In genomic region chr11:129590030-129590752, GRCh38 we compare ENCODE assay signal across 21 cellular contexts.
DNase-seq lines count a peak whose midpoint lies in the region; ATAC-seq and TF ChIP-seq lines count a peak whose summit lies in the region.
"Had no signal": no experiment of that assay in that cellular context is flagged by ENCODE, and none has a peak within 500 bp of the region (broad histone marks: within the 10 kb centered on the region; RNA-seq: fewer than 3 reads in every experiment).

No MANE protein-coding gene starts in this region.

- TF ChIP-seq POLR2A in gastroesophageal sphincter (IDR thresholded peaks at IDR 0.05) = no peak

- H4K91ac ChIP-seq in H9 (ENCODE audit: insufficient read length, low read depth, low read length) = no peak overlapping the region

- no peak for TF ChIP-seq RAD21 in neural cell (conservative IDR thresholded peaks at IDR 0.05)

- H3K79me2 ChIP-seq in H9 (ENCODE audit: insufficient read depth, low read length) = no peaks in the 10 kb centered on the region
- H3K79me2 ChIP-seq in PC-3 (ENCODE audit: low read length) = no peaks in the 10 kb centered on the region
- no peaks in the 10 kb centered on the region for H3K79me2 ChIP-seq in neural cell (replicated peaks; ENCODE audit: insufficient read depth, low read length)

- CTCF ChIA-PET in PC-3 (lab: Charles Lee) = no interaction called here

- ATAC-seq in PC-3 (no peak), GM19463 (IDR thresholded peaks at IDR 0.05; ENCODE audit: unreplicated experiment) (no peak), gastroesophageal sphincter (no peak)
- ATAC-seq in stimulated activated effector memory CD8-positive, alpha-beta T cell treated with anti-CD3 and anti-CD28 coated beads, Interleukin-12 subunit alpha, Interleukin-12 subunit beta, amount 100 ng/mL, for 72 hours = no peak
- ATAC-seq: Panc1 had no signal

- WGBS in H9 (ENCODE audit: extremely low coverage, insufficient read length, low lambda C conversion rate) = no CpG with 5 or more reads among the region's 10 CpGs
- 58 to 61% methylated on average over 10 of the region's 10 CpGs for WGBS in esophagus, 2 donors
- WGBS in gastroesophageal sphincter (ENCODE audit: low coverage in 1 of 2), 2 donors = 55 to 67% methylated on average over 1 to 7 of the region's 10 CpGs

- no peak overlapping the region for H3K4ac ChIP-seq in H9 (ENCODE audit: low read depth, low read length)

- no peak overlapping the region for H3K27ac Mint-ChIP-seq in H9
- H3K27ac Mint-ChIP-seq in stimulated activated effector memory CD8-positive, alpha-beta T cell treated with anti-CD3 and anti-CD28 coated beads, Interleukin-12 subunit alpha, Interleukin-12 subunit beta, amount 100 ng/mL, for 72 hours = no peak overlapping the region
- H3K27ac Mint-ChIP-seq: CD4-positive, alpha-beta memory T cell; HFFc6 had no signal

- no peaks in the 10 kb centered on the region for H3K9me3 ChIP-seq in H9 (ENCODE audit: control insufficient read depth, low read depth, low read length)
- H3K9me3 ChIP-seq in PC-3 (ENCODE audit: low read length) = no peaks in the 10 kb centered on the region
- H3K9me3 ChIP-seq in esophagus (ENCODE audit: control insufficient read depth in 2 of 2, insufficient read depth in 1 of 2, low read depth in 1 of 2, low read length in 1 of 2) = no peaks in the 10 kb centered on the region
- H3K9me3 ChIP-seq in neural cell (ENCODE audit: low read length) = no peaks in the 10 kb centered on the region
- no peaks in the 10 kb centered on the region for H3K9me3 ChIP-seq in gastroesophageal sphincter
- H3K9me3 ChIP-seq: BLaER1 treated with 17β-estradiol and CSF1 and Interleukin-3, amounts not matched to agents 10 nM and 100 nM; Caco-2 had no signal

- no peaks in the 10 kb centered on the region for H4K20me1 ChIP-seq in H9 (ENCODE audit: control insufficient read depth, insufficient read depth, insufficient read length)
- no peaks in the 10 kb centered on the region for H4K20me1 ChIP-seq in PC-3 (ENCODE audit: low read length)
- no peaks in the 10 kb centered on the region for H4K20me1 ChIP-seq in neural cell (ENCODE audit: insufficient read depth)
- H4K20me1 ChIP-seq: BLaER1 treated with 17β-estradiol and CSF1 and Interleukin-3, amounts not matched to agents 10 nM and 100 nM had no signal

- H4K8ac ChIP-seq in H9 (replicated peaks; ENCODE audit: insufficient read length, low read depth, low read length) = no peak overlapping the region

- H3K9me2 ChIP-seq in PC-3 (replicated peaks; ENCODE audit: low read length) (no peaks in the 10 kb centered on the region), neural cell (ENCODE audit: insufficient read depth, low read length) (no peaks in the 10 kb centered on the region)

- DNase-seq in H9 (no peak), PC-3 (peak; percentile 19)
- DNase-seq in stimulated activated effector memory CD8-positive, alpha-beta T cell treated with anti-CD3 and anti-CD28 coated beads, Interleukin-12 subunit alpha, Interleukin-12 subunit beta, amount 100 ng/mL, for 72 hours (ENCODE audit: low spot score in 2 of 2) = no peak
- DNase-seq: Caco-2; CD4-positive, alpha-beta memory T cell; DMS 273 treated with DMSO at 0.1 percent for 48 hours; DND-41; HFFc6; Kasumi-1; MM.1S; NCI-H1048; NCI-H1417 treated with DMSO at 0.1 percent for 48 hours; NCI-H187; NCI-H2107; NCI-H748 treated with DMSO at 0.1 percent for 48 hours had no signal

- H3K23ac ChIP-seq in H9 (ENCODE audit: insufficient read length, low read depth, low read length) = no peak overlapping the region

- H2BK120ac ChIP-seq in H9 (ENCODE audit: low read depth, low read length, poor library complexity, severe bottlenecking) = no peak overlapping the region

- H3K9ac ChIP-seq in H9 (ENCODE audit: extremely low read depth, insufficient read length, low read length) (no peak overlapping the region), PC-3 (ENCODE audit: low read length) (no peak overlapping the region), neural cell (ENCODE audit: low read length) (peak overlapping the region; percentile 18)
- H3K9ac ChIP-seq: BLaER1 treated with 17β-estradiol and CSF1 and Interleukin-3, amounts not matched to agents 10 nM and 100 nM had no signal

- H3K27me3 ChIP-seq in H9 (ENCODE audit: insufficient read depth, low read length) (no peaks in the 10 kb centered on the region), PC-3 (ENCODE audit: low read length) (peaks cover 31% of the 10 kb centered on the region), esophagus (ENCODE audit: control insufficient read depth in 1 of 2, insufficient read depth in 2 of 2, low read length in 2 of 2) (no peaks in the 10 kb centered on the region), neural cell (ENCODE audit: insufficient read depth, low read depth, low read length) (no peaks in the 10 kb centered on the region), gastroesophageal sphincter (peaks cover 8% of the 10 kb centered on the region)
- H3K27me3 ChIP-seq: BLaER1 treated with 17β-estradiol and CSF1 and Interleukin-3, amounts not matched to agents 10 nM and 100 nM had no signal

- H3K4me2 ChIP-seq in H9 (ENCODE audit: insufficient read depth, insufficient read length, low read length) (no peak overlapping the region), PC-3 (ENCODE audit: low read length) (no peak overlapping the region), neural cell (ENCODE audit: low read length) (peak overlapping the region; percentile 4)
- H3K4me2 ChIP-seq: BLaER1 treated with 17β-estradiol and CSF1 and Interleukin-3, amounts not matched to agents 10 nM and 100 nM had no signal

- no peak overlapping the region for H2BK12ac ChIP-seq in H9 (ENCODE audit: insufficient read length, low read depth, low read length)

- POLR2A ChIA-PET in PC-3 (lab: Charles Lee; ENCODE audit: unreplicated experiment) = no interaction called here

- H3K27ac ChIP-seq in H9 (ENCODE audit: insufficient read length, low read depth, low read length) (no peak overlapping the region), PC-3 (ENCODE audit: low read length) (no peak overlapping the region), esophagus (ENCODE audit: low read depth in 2 of 2, low read length in 1 of 2) (peak overlapping the region; percentile 81 to 82), neural cell (ENCODE audit: low read length) (peak overlapping the region; percentile 72), gastroesophageal sphincter (no peak overlapping the region)
- H3K27ac ChIP-seq: BLaER1 treated with 17β-estradiol and CSF1 and Interleukin-3, amounts not matched to agents 10 nM and 100 nM had no signal

- H3K27me3 Mint-ChIP-seq in H9 (ENCODE audit: low read depth) = peaks cover 9% of the 10 kb centered on the region

- peak overlapping the region; percentile 32 for H3K18ac ChIP-seq in H9 (ENCODE audit: insufficient read length, low read depth, low read length)

- H4K5ac ChIP-seq in H9 (ENCODE audit: insufficient read length, low read depth, low read length) = no peak overlapping the region

- no peak overlapping the region for H2BK15ac ChIP-seq in H9 (ENCODE audit: low read depth, low read length)

- H3K36me3 Mint-ChIP-seq in H9 (ENCODE audit: insufficient read depth in 1 of 3, low read depth in 3 of 3) = peaks cover 0 to 3% (median 0%) of the 10 kb centered on the region in 3 experiments; a peak in 2 of 7 replicates
- H3K36me3 Mint-ChIP-seq in stimulated activated effector memory CD8-positive, alpha-beta T cell treated with anti-CD3 and anti-CD28 coated beads, Interleukin-12 subunit alpha, Interleukin-12 subunit beta, amount 100 ng/mL, for 72 hours = no peaks in the 10 kb centered on the region
- H3K36me3 Mint-ChIP-seq: CD4-positive, alpha-beta memory T cell had no signal

- no peak overlapping the region for H2AK5ac ChIP-seq in H9 (ENCODE audit: insufficient read length, low read length)

- no peaks in the 10 kb centered on the region for H3F3A ChIP-seq in PC-3 (ENCODE audit: low read length, unreplicated experiment)
- H3F3A ChIP-seq in neural cell (ENCODE audit: insufficient read depth, low read length, poor library complexity, severe bottlenecking) = peaks cover 3% of the 10 kb centered on the region

- H3K9me3 Mint-ChIP-seq in H9 = no peaks in the 10 kb centered on the region
- H3K9me3 Mint-ChIP-seq in stimulated activated effector memory CD8-positive, alpha-beta T cell treated with anti-CD3 and anti-CD28 coated beads, Interleukin-12 subunit alpha, Interleukin-12 subunit beta, amount 100 ng/mL, for 72 hours = no peaks in the 10 kb centered on the region
- H3K9me3 Mint-ChIP-seq: HFFc6 had no signal

- no peaks in the 10 kb centered on the region for H3K23me2 ChIP-seq in H9 (ENCODE audit: insufficient read length, low read depth, low read length, poor library complexity, severe bottlenecking)

- H3K56ac ChIP-seq in H9 (ENCODE audit: insufficient read length, low read depth, low read length) = no peak overlapping the region

- no peak overlapping the region for H2BK5ac ChIP-seq in H9 (ENCODE audit: insufficient read length, low read length)

- no peak overlapping the region for H2BK20ac ChIP-seq in H9 (ENCODE audit: low read depth, low read length, poor library complexity, severe bottlenecking)

- no peaks in the 10 kb centered on the region for H3K79me1 ChIP-seq in H9 (ENCODE audit: insufficient read depth, low read depth, low read length, poor library complexity, severe bottlenecking)

- H3K36me3 ChIP-seq in PC-3 (ENCODE audit: low read depth, low read length) = no peaks in the 10 kb centered on the region
- H3K36me3 ChIP-seq in esophagus (ENCODE audit: control insufficient read depth in 2 of 2, insufficient read depth in 2 of 2, low read length in 1 of 2) = no peaks in the 10 kb centered on the region
- H3K36me3 ChIP-seq in neural cell (ENCODE audit: insufficient read depth, low read length) = no peaks in the 10 kb centered on the region
- no peaks in the 10 kb centered on the region for H3K36me3 ChIP-seq in gastroesophageal sphincter
- H3K36me3 ChIP-seq: BLaER1 treated with 17β-estradiol and CSF1 and Interleukin-3, amounts not matched to agents 10 nM and 100 nM had no signal

- no TSS peak for BruUV-seq in PC-3 (replicated peaks; lab: Mats Ljungman, UMichigan)

- H3T11ph ChIP-seq in H9 (ENCODE audit: low read length) = no peak overlapping the region

- TF ChIP-seq EP300 in neural cell (conservative IDR thresholded peaks at IDR 0.05; ENCODE audit: poor library complexity, severe bottlenecking) (no peak), gastroesophageal sphincter (IDR thresholded peaks at IDR 0.05) (no peak)

- H3K4me1 ChIP-seq in H9 (ENCODE audit: insufficient read depth, low read length) = peaks cover 5% of the 10 kb centered on the region; the same call in 1 of the 2 replicates
- peaks cover 10% of the 10 kb centered on the region; the same call in 1 of the 2 replicates for H3K4me1 ChIP-seq in PC-3 (ENCODE audit: insufficient read depth, low read length)
- H3K4me1 ChIP-seq in esophagus (ENCODE audit: control insufficient read depth in 2 of 2, insufficient read depth in 2 of 2, low read length in 1 of 2) = peaks cover 3 to 8% of the 10 kb centered on the region in 2 donors
- H3K4me1 ChIP-seq in gastroesophageal sphincter = no peaks in the 10 kb centered on the region
- H3K4me1 ChIP-seq: BLaER1 treated with 17β-estradiol and CSF1 and Interleukin-3, amounts not matched to agents 10 nM and 100 nM; Caco-2 had no signal

- H3K14ac ChIP-seq in H9 (ENCODE audit: insufficient read depth, low read length) = no peak overlapping the region; the same call in 1 of the 2 replicates

- intact Hi-C loops in PC-3 (cut with micrococcal nuclease) = no loop called here

- no peak overlapping the region for H2AFZ ChIP-seq in H9 (ENCODE audit: low read length)
- no peak overlapping the region for H2AFZ ChIP-seq in PC-3 (ENCODE audit: low read length)
- no peak overlapping the region for H2AFZ ChIP-seq in neural cell (ENCODE audit: low read depth, low read length)

- TF ChIP-seq CTCF in H9 (conservative IDR thresholded peaks at IDR 0.05) (no peak), PC-3 (conservative IDR thresholded peaks at IDR 0.05; ENCODE audit: low read depth, low read length) (no peak), neural cell (IDR thresholded peaks at IDR 0.05; ENCODE audit: poor library complexity, severe bottlenecking) (no peak), gastroesophageal sphincter (IDR thresholded peaks at IDR 0.05) (no peak)

- peaks cover 0 to 8% of the 10 kb centered on the region in 2 experiments; a peak in 3 of 4 replicates for H3K4me1 Mint-ChIP-seq in H9
- no peaks in the 10 kb centered on the region for H3K4me1 Mint-ChIP-seq in stimulated activated effector memory CD8-positive, alpha-beta T cell treated with anti-CD3 and anti-CD28 coated beads, Interleukin-12 subunit alpha, Interleukin-12 subunit beta, amount 100 ng/mL, for 72 hours
- H3K4me1 Mint-ChIP-seq: CD4-positive, alpha-beta memory T cell had no signal

- no peak overlapping the region for H3K4me3 Mint-ChIP-seq in H9
- no peak overlapping the region for H3K4me3 Mint-ChIP-seq in stimulated activated effector memory CD8-positive, alpha-beta T cell treated with anti-CD3 and anti-CD28 coated beads, Interleukin-12 subunit alpha, Interleukin-12 subunit beta, amount 100 ng/mL, for 72 hours
- H3K4me3 Mint-ChIP-seq: CD4-positive, alpha-beta memory T cell; HFFc6 had no signal

- H3K4me3 ChIP-seq in PC-3 (ENCODE audit: low read length) (no peak overlapping the region), esophagus (ENCODE audit: low read depth in 1 of 2, low read length in 2 of 2) (no peak overlapping the region), neural cell (ENCODE audit: low read length) (peak overlapping the region; percentile 51), gastroesophageal sphincter (no peak overlapping the region)
- H3K4me3 ChIP-seq: BLaER1 treated with 17β-estradiol and CSF1 and Interleukin-3, amounts not matched to agents 10 nM and 100 nM had no signal

Comparison
In these comparisons a context has a peak if more than half of its experiments do, and no peak if none do; other contexts are left out.
1. H3K27ac ChIP-seq: peak in esophagus (2 of 2) and neural cell (single experiment); none in H9 (single experiment), PC-3 (single experiment) and gastroesophageal sphincter (0 of 4).